Comparison of ENCODE assay signal across 6 cellular contexts in genomic region chr13:111257899-111258298, GRCh38.
DNase-seq lines count a peak whose midpoint lies in the region; ATAC-seq and TF ChIP-seq lines count a peak whose summit lies in the region.
"Not testable (repeated sequence)": the region's sequence is repeated elsewhere in the genome, so short reads cannot be mapped to it uniquely, and the experiment has no call there.

No MANE protein-coding gene starts in this region.

- not testable (repeated sequence) for H2BK12ac ChIP-seq in neuronal stem cell (ENCODE audit: low read length)

- H3K9me2 ChIP-seq in HCT116 (ENCODE audit: insufficient read depth): not testable (repeated sequence)

- H3K4me3 ChIP-seq in HCT116 (replicated peaks in 1 of 2; ENCODE audit: low read depth in 1 of 2, low read length in 2 of 2); NB4 (ENCODE audit: low read depth, low read length); choroid plexus epithelial cell (ENCODE audit: low read depth, low read length); neuronal stem cell (ENCODE audit: low read length in 2 of 2): not testable (repeated sequence)

- not testable (repeated sequence) for TF ChIP-seq CTCF in HCT116 (IDR thresholded peaks at IDR 0.05 in 2 of 3, conservative IDR thresholded peaks at IDR 0.05 in 1 of 3; ENCODE audit: borderline replicate concordance in 1 of 3, insufficient read depth in 1 of 3, low read depth in 2 of 3, low read length in 2 of 3); NB4 (IDR thresholded peaks at IDR 0.05; ENCODE audit: low read depth, low read length); choroid plexus epithelial cell (conservative IDR thresholded peaks at IDR 0.05; ENCODE audit: low read depth, low read length)

- H2BK120ac ChIP-seq in neuronal stem cell (ENCODE audit: low read depth, low read length): peak overlapping the region; percentile 7

- not testable (repeated sequence) for H3K4me1 ChIP-seq in HCT116 (ENCODE audit: control insufficient read depth in 1 of 2, insufficient read depth in 2 of 2, low read length in 2 of 2); neuronal stem cell (ENCODE audit: control insufficient read depth in 2 of 2, insufficient read depth in 1 of 2, low read depth in 1 of 2, low read length in 2 of 2)

- H3K79me1 ChIP-seq in neuronal stem cell (ENCODE audit: low read depth, low read length): not testable (repeated sequence)

- H3K27me3 Mint-ChIP-seq in activated CD8-positive, alpha-beta memory T cell treated with anti-CD3 and anti-CD28 coated beads, Interleukin-2, amount 10 ng/mL, durations not matched to agents 7 days and 5 days: not testable (repeated sequence)

- not testable (repeated sequence) for H3K18ac ChIP-seq in neuronal stem cell (ENCODE audit: low read length)

- not testable (repeated sequence) for TF ChIP-seq POLR2A in HCT116 (IDR thresholded peaks at IDR 0.05; ENCODE audit: borderline replicate concordance, extremely low read depth, insufficient read depth, insufficient read length); NB4 (IDR thresholded peaks at IDR 0.05; ENCODE audit: extremely low read depth, insufficient read length)

- not testable (repeated sequence) for H3K4me3 Mint-ChIP-seq in activated CD8-positive, alpha-beta memory T cell treated with anti-CD3 and anti-CD28 coated beads, Interleukin-2, amount 10 ng/mL, durations not matched to agents 7 days and 5 days

- H3K27ac ChIP-seq in HCT116 (ENCODE audit: low read depth, low read length); neuronal stem cell (replicated peaks; ENCODE audit: low read length): not testable (repeated sequence)

- not testable (repeated sequence) for H2BK5ac ChIP-seq in neuronal stem cell (ENCODE audit: low read length)

- H3K27me3 ChIP-seq in HCT116 (ENCODE audit: insufficient read depth, low read length); neuronal stem cell (ENCODE audit: control insufficient read depth in 3 of 3, insufficient read depth in 3 of 3, low read depth in 1 of 3, low read length in 3 of 3): not testable (repeated sequence)

- RAD21 ChIA-PET in HCT116 (lab: Charles Lee; ENCODE audit: low non-redundant PET in 1 of 2, low total read pairs in 2 of 2, uncharacterized antibody in 2 of 2, unreplicated experiment in 2 of 2): not testable (repeated sequence)

- not testable (repeated sequence) for DNase-seq in HCT116 (ENCODE audit: low read depth, low spot score); left lobe of liver (ENCODE audit: low spot score); neuronal stem cell (ENCODE audit: low spot score)
- DNase-seq in NB4 (ENCODE audit: low read depth): peak; percentile 12
- DNase-seq in activated CD8-positive, alpha-beta memory T cell treated with anti-CD3 and anti-CD28 coated beads, Interleukin-2, amount 10 ng/mL, durations not matched to agents 7 days and 5 days: peak; percentile 19
- DNase-seq in choroid plexus epithelial cell (ENCODE audit: low read depth): peak; percentile 20

- H4K91ac ChIP-seq in neuronal stem cell (ENCODE audit: low read depth, low read length, poor library complexity): not testable (repeated sequence)

- POLR2A ChIA-PET in HCT116 (lab: Charles Lee): interaction anchor here (0.5 kb wide), 1 partner anchor 23 kb away, joined by 3 read pairs; no protein-coding TSS in a partner anchor

- H4K8ac ChIP-seq in neuronal stem cell (ENCODE audit: low read depth, low read length): not testable (repeated sequence)

- BruUV-seq in HCT116 (replicated peaks; lab: Mats Ljungman, UMichigan): not testable (repeated sequence)

- WGBS in neuronal stem cell (ENCODE audit: extremely low coverage in 2 of 2, insufficient read length in 2 of 2, insufficient replicate concordance in 1 of 2), 2 donors: no CpG with 5 or more reads among the region's 2 CpGs

- H3K36me3 Mint-ChIP-seq in activated CD8-positive, alpha-beta memory T cell treated with anti-CD3 and anti-CD28 coated beads, Interleukin-2, amount 10 ng/mL, durations not matched to agents 7 days and 5 days: peaks cover 61% of the 10 kb centered on the region

- not testable (repeated sequence) for H3K4me2 ChIP-seq in HCT116 (ENCODE audit: low read length); neuronal stem cell (ENCODE audit: insufficient read depth, low read length, poor library complexity, severe bottlenecking)

- peaks cover 13% of the 10 kb centered on the region; the same call in 1 of the 2 replicates for H3K79me2 ChIP-seq in HCT116 (ENCODE audit: insufficient read depth, low read length)

- H2BK15ac ChIP-seq in neuronal stem cell (ENCODE audit: low read length): not testable (repeated sequence)

- intact Hi-C loops in HCT116 (cut with micrococcal nuclease): loop anchor here (10.0 kb wide), 1 partner anchor 57 kb away; no protein-coding TSS in a partner anchor

- not testable (repeated sequence) for H4K20me1 ChIP-seq in HCT116 (ENCODE audit: insufficient read depth)

- not testable (repeated sequence) for H3K9me3 ChIP-seq in HCT116 (ENCODE audit: control insufficient read depth in 1 of 2, insufficient read depth in 1 of 2, low read depth in 1 of 2, low read length in 2 of 2)
- peaks cover 10 to 35% of the 10 kb centered on the region in 2 donors for H3K9me3 ChIP-seq in neuronal stem cell (replicated peaks in 1 of 2; ENCODE audit: control insufficient read depth in 2 of 2, insufficient read depth in 1 of 2, low read depth in 1 of 2, low read length in 2 of 2)

- H2AK5ac ChIP-seq in neuronal stem cell (ENCODE audit: low read depth, low read length): not testable (repeated sequence)

- peaks cover 0 to 10% of the 10 kb centered on the region in 2 experiments; a peak in 1 of 4 replicates for H3K36me3 ChIP-seq in HCT116 (ENCODE audit: control insufficient read depth in 1 of 2, insufficient read depth in 2 of 2, low read length in 2 of 2)
- H3K36me3 ChIP-seq in neuronal stem cell (replicated peaks in 1 of 2; ENCODE audit: control insufficient read depth in 2 of 2, insufficient read depth in 2 of 2, low read length in 2 of 2): peaks cover 20 to 69% of the 10 kb centered on the region in 2 donors

- not testable (repeated sequence) for H3K27ac Mint-ChIP-seq in activated CD8-positive, alpha-beta memory T cell treated with anti-CD3 and anti-CD28 coated beads, Interleukin-2, amount 10 ng/mL, durations not matched to agents 7 days and 5 days

- peaks cover 14% of the 10 kb centered on the region for H3K9me3 Mint-ChIP-seq in activated CD8-positive, alpha-beta memory T cell treated with anti-CD3 and anti-CD28 coated beads, Interleukin-2, amount 10 ng/mL, durations not matched to agents 7 days and 5 days (ENCODE audit: low read depth)

- not testable (repeated sequence) for H3K23ac ChIP-seq in neuronal stem cell (ENCODE audit: low read depth, low read length, poor library complexity)

- not testable (repeated sequence) for H3K4ac ChIP-seq in neuronal stem cell (ENCODE audit: low read length)

- H3K4me1 Mint-ChIP-seq in activated CD8-positive, alpha-beta memory T cell treated with anti-CD3 and anti-CD28 coated beads, Interleukin-2, amount 10 ng/mL, durations not matched to agents 7 days and 5 days: not testable (repeated sequence)

- not testable (repeated sequence) for H3K9ac ChIP-seq in HCT116 (ENCODE audit: low read length); neuronal stem cell (ENCODE audit: low read depth, low read length, poor library complexity)

- H2AFZ ChIP-seq in HCT116 (ENCODE audit: low read depth, low read length, poor library complexity, severe bottlenecking); neuronal stem cell (ENCODE audit: low read length): not testable (repeated sequence)

- peak; percentile 76 for ATAC-seq in HCT116
- not testable (repeated sequence) for ATAC-seq in activated CD8-positive, alpha-beta memory T cell treated with anti-CD3 and anti-CD28 coated beads, Interleukin-2, amount 10 ng/mL, durations not matched to agents 7 days and 5 days
- peak; percentile 21 for ATAC-seq in left lobe of liver

- not testable (repeated sequence) for H3K14ac ChIP-seq in neuronal stem cell (ENCODE audit: low read length)

- TF ChIP-seq RAD21 in HCT116 (IDR thresholded peaks at IDR 0.05; ENCODE audit: low read depth): not testable (repeated sequence)

- CTCF ChIA-PET in HCT116 (lab: Charles Lee); activated CD8-positive, alpha-beta memory T cell treated with anti-CD3 and anti-CD28 coated beads, Interleukin-2, amount 10 ng/mL, durations not matched to agents 7 days and 5 days (lab: Charles Lee): not testable (repeated sequence)
